9 cellular contexts compared by ENCODE assay signal in genomic region chr18:47403949-47404348, GRCh38.
"Had no signal": no experiment of that assay in that cellular context is flagged by ENCODE, and none has a peak within 500 bp of the region (broad histone marks: within the 10 kb centered on the region; RNA-seq: fewer than 3 reads in every experiment).

No MANE protein-coding gene starts in this region.

- H3K4me2 ChIP-seq: KMS-11 had no signal

- H3K9me3 Mint-ChIP-seq: IgD-negative memory B cell had no signal

- H3K4me3 ChIP-seq: K562 had no signal

- H3K27ac Mint-ChIP-seq: IgD-negative memory B cell had no signal

- FAIRE-seq: HepG2, HTR-8/SVneo, K562 had no signal

- H3K36me3 Mint-ChIP-seq: IgD-negative memory B cell had no signal

- H3K27ac ChIP-seq: HL-60, KMS-11 had no signal

- H3K4me1 Mint-ChIP-seq: IgD-negative memory B cell had no signal

- H3K9ac ChIP-seq: KMS-11 had no signal

- ATAC-seq: HepG2, K562 had no signal

- DNase-seq: IMR-90, KBM-7, KG1 had no signal
